23 cellular contexts compared by ENCODE assay signal in the genomic region with DNA sequence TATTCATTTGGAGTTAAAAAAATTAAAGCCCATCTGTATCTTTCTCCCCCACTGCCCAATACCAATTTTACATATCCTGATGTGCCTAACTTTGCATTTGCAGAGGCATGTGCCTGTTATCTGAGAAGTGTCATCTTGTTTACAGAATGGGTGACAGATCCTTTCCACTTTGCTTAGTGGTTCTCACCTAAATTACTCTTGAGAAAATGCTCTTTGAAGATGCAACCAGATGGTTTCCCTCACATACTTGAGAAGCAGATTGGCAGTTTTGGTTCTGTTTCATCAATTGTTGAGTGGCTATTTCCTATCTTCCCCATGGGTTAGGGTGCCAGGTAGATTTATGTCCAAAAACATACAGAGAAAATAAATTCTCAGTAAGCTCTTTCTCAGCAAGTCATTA.
"Had no signal": no experiment of that assay in that cellular context is flagged by ENCODE, and none has a peak within 500 bp of the region (broad histone marks: within the 10 kb centered on the region; RNA-seq: fewer than 3 reads in every experiment).

No MANE protein-coding gene starts in this region.

- H3K4me3 ChIP-seq: ascending aorta, body of pancreas, MG63 had no signal

- H3K4me3 Mint-ChIP-seq: activated CD4-positive, alpha-beta memory T cell treated with anti-CD3 and anti-CD28 coated beads for 36 hours; activated CD4-positive, alpha-beta T cell treated with anti-CD3 and anti-CD28 coated beads, Interleukin-2, amount 10 ng/mL, durations not matched to agents 7 days and 5 days; activated naive CD8-positive, alpha-beta T cell treated with anti-CD3 and anti-CD28 coated beads, Interleukin-2, amount 50 U/mL, for 24 hours; activated T-cell treated with anti-CD3 and anti-CD28 coated beads, Interleukin-2, amount 50 U/mL, for 4 hours; T-helper 17 cell had no signal

- H3K27me3 Mint-ChIP-seq: activated CD4-positive, alpha-beta memory T cell treated with anti-CD3 and anti-CD28 coated beads for 36 hours; activated CD4-positive, alpha-beta T cell treated with anti-CD3 and anti-CD28 coated beads, Interleukin-2, amount 10 ng/mL, durations not matched to agents 7 days and 5 days; activated naive CD8-positive, alpha-beta T cell treated with anti-CD3 and anti-CD28 coated beads, Interleukin-2, amount 50 U/mL, for 24 hours; T-helper 17 cell had no signal

- H3K9me3 ChIP-seq: ascending aorta, body of pancreas had no signal

- H3K4me1 Mint-ChIP-seq: activated CD4-positive, alpha-beta T cell treated with anti-CD3 and anti-CD28 coated beads, Interleukin-2, amount 10 ng/mL, durations not matched to agents 7 days and 5 days; activated naive CD8-positive, alpha-beta T cell treated with anti-CD3 and anti-CD28 coated beads, Interleukin-2, amount 50 U/mL, for 24 hours; T-helper 17 cell had no signal

- ATAC-seq: activated naive CD4-positive, alpha-beta T cell treated with anti-CD3 and anti-CD28 coated beads, Interleukin-2, amount 50 U/mL, for 72 hours; activated naive CD8-positive, alpha-beta T cell treated with anti-CD3 and anti-CD28 coated beads, Interleukin-2, amount 50 U/mL, for 24 hours; activated T-cell treated with anti-CD3 and anti-CD28 coated beads, Interleukin-2, amount 50 U/mL, for 4 hours; body of pancreas; T-helper 17 cell had no signal

- H3K36me3 Mint-ChIP-seq: activated CD4-positive, alpha-beta memory T cell treated with anti-CD3 and anti-CD28 coated beads for 36 hours had no signal

- H3K27ac Mint-ChIP-seq: activated CD4-positive, alpha-beta memory T cell treated with anti-CD3 and anti-CD28 coated beads for 36 hours; activated CD4-positive, alpha-beta T cell treated with anti-CD3 and anti-CD28 coated beads, Interleukin-2, amount 10 ng/mL, durations not matched to agents 7 days and 5 days; activated naive CD4-positive, alpha-beta T cell treated with anti-CD3 and anti-CD28 coated beads, Interleukin-2, amount 50 U/mL, for 72 hours; activated naive CD8-positive, alpha-beta T cell treated with anti-CD3 and anti-CD28 coated beads, Interleukin-2, amount 50 U/mL, for 24 hours; T-helper 17 cell had no signal

- H3K27me3 ChIP-seq: ascending aorta, body of pancreas, MG63 had no signal

- H3K4me1 ChIP-seq: ascending aorta, body of pancreas had no signal

- H3K36me3 ChIP-seq: ascending aorta, MG63 had no signal

- H3K27ac ChIP-seq: ascending aorta, body of pancreas had no signal

- DNase-seq: activated CD4-positive, alpha-beta memory T cell treated with anti-CD3 and anti-CD28 coated beads for 36 hours; activated CD4-positive, alpha-beta T cell treated with anti-CD3 and anti-CD28 coated beads, Interleukin-2, amount 10 ng/mL, durations not matched to agents 7 days and 5 days; activated CD4-positive, CD25-positive, alpha-beta regulatory T cell; activated CD8-positive, alpha-beta memory T cell treated with anti-CD3 and anti-CD28 coated beads for 24 hours; activated effector memory CD4-positive, alpha-beta T cell treated with anti-CD3 and anti-CD28 coated beads, Interleukin-2, amount 50 U/mL, for 16 hours; activated naive CD4-positive, alpha-beta T cell treated with Interleukin-2 at 50 U/mL for 16 hours; activated naive CD8-positive, alpha-beta T cell treated with anti-CD3 and anti-CD28 coated beads, Interleukin-2, amount 50 U/mL, for 24 hours; activated T-cell treated with anti-CD3 and anti-CD28 coated beads, Interleukin-2, amount 50 U/mL, for 4 hours; amniotic stem cell; body of pancreas; central memory CD4-positive, alpha-beta T cell; MG63; NCI-H1105; NCI-H1436 treated with DMSO at 0.1 percent for 48 hours; NCI-H2029; NCI-H2107; NCI-H526 treated with DMSO at 0.1 percent for 48 hours; NCI-H82; SIG-M5; T-helper 17 cell; T-helper 9 cell had no signal
